In the genomic region with DNA sequence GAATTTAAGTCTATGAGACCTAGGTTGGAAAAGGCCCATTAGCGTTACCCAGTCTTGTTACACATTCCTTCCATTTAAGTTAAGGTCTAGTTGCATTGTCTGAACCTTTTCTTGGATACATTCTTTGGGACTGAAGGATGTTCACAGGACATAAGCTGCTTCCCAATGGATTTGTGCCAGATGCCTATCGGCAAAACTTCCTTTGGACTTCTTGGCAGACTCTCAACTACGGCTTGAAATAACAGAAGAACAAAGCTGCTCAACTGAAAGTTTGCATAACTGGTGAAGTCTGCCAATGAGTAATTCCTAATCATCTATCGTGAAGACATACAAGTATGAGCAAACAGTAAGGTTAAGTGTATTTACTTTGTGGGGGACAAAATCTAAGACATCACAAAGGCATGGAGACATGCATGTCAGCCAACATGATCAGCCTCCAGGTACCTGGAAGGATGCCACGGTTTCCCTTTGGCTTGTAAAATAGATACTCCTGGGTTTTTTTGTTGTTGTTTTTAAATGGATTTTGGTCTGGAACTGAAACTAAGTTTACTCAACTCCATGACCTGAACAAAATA, we compare ENCODE assay signal across 9 cellular contexts. TPM values are rescaled to one million over a fixed set of nuclear protein-coding genes. Genes with fewer than 3 reads are reported as not detected.
DNase-seq lines count a peak whose midpoint lies in the region; ATAC-seq and TF ChIP-seq lines count a peak whose summit lies in the region.
"Had no signal": no experiment of that assay in that cellular context is flagged by ENCODE, and none has a peak within 500 bp of the region (broad histone marks: within the 10 kb centered on the region; RNA-seq: fewer than 3 reads in every experiment).

No MANE protein-coding gene starts in this region.

- ATAC-seq in activated CD8-positive, alpha-beta T cell treated with anti-CD3 and anti-CD28 coated beads for 36 hours, result no peak
- ATAC-seq in stimulated activated effector memory CD8-positive, alpha-beta T cell treated with anti-CD3 and anti-CD28 coated beads, Interleukin-12 subunit alpha, Interleukin-12 subunit beta, amount 100 ng/mL, for 72 hours, result no peak
- no peak for ATAC-seq in GM21526 (IDR thresholded peaks at IDR 0.05; ENCODE audit: low FRiP score, unreplicated experiment)

- intact Hi-C loops in activated CD8-positive, alpha-beta T cell treated with anti-CD3 and anti-CD28 coated beads for 36 hours (cut with micrococcal nuclease), result no loop called here

- peak overlapping the region in 1 of 3 experiments; percentile 45 for H3K4me3 Mint-ChIP-seq in nephron
- H3K4me3 Mint-ChIP-seq in activated CD8-positive, alpha-beta T cell treated with anti-CD3 and anti-CD28 coated beads for 36 hours, result no peak overlapping the region
- no peak overlapping the region for H3K4me3 Mint-ChIP-seq in stimulated activated effector memory CD8-positive, alpha-beta T cell treated with anti-CD3 and anti-CD28 coated beads, Interleukin-12 subunit alpha, Interleukin-12 subunit beta, amount 100 ng/mL, for 72 hours
- no peak overlapping the region for H3K4me3 Mint-ChIP-seq in activated CD4-positive, alpha-beta T cell treated with anti-CD3 and anti-CD28 coated beads, Interleukin-2, amount 10 ng/mL, durations not matched to agents 7 days and 5 days

- in situ Hi-C loops in Caki2 (cut with HindIII; ENCODE audit: low pct_unique_long_range_greater_than_20kb, low sequenced_read_pairs), result no loop called here

- H3K9me3 Mint-ChIP-seq in nephron, result peaks cover 4% of the 10 kb centered on the region
- H3K9me3 Mint-ChIP-seq in activated CD8-positive, alpha-beta T cell treated with anti-CD3 and anti-CD28 coated beads for 36 hours, result no peaks in the 10 kb centered on the region
- H3K9me3 Mint-ChIP-seq in stimulated activated effector memory CD8-positive, alpha-beta T cell treated with anti-CD3 and anti-CD28 coated beads, Interleukin-12 subunit alpha, Interleukin-12 subunit beta, amount 100 ng/mL, for 72 hours, result no peaks in the 10 kb centered on the region
- H3K9me3 Mint-ChIP-seq in activated CD4-positive, alpha-beta T cell treated with anti-CD3 and anti-CD28 coated beads, Interleukin-2, amount 10 ng/mL, durations not matched to agents 7 days and 5 days, result no peaks in the 10 kb centered on the region

- peaks cover 31% of the 10 kb centered on the region for H3K4me1 Mint-ChIP-seq in nephron
- no peaks in the 10 kb centered on the region for H3K4me1 Mint-ChIP-seq in activated CD8-positive, alpha-beta T cell treated with anti-CD3 and anti-CD28 coated beads for 36 hours (ENCODE audit: low read depth)
- no peaks in the 10 kb centered on the region for H3K4me1 Mint-ChIP-seq in stimulated activated effector memory CD8-positive, alpha-beta T cell treated with anti-CD3 and anti-CD28 coated beads, Interleukin-12 subunit alpha, Interleukin-12 subunit beta, amount 100 ng/mL, for 72 hours
- no peaks in the 10 kb centered on the region for H3K4me1 Mint-ChIP-seq in activated CD4-positive, alpha-beta T cell treated with anti-CD3 and anti-CD28 coated beads, Interleukin-2, amount 10 ng/mL, durations not matched to agents 7 days and 5 days

- POLR2A ChIA-PET in activated CD8-positive, alpha-beta T cell treated with anti-CD3 and anti-CD28 coated beads for 36 hours (lab: Charles Lee), result no interaction called here
- POLR2A ChIA-PET in activated CD4-positive, alpha-beta T cell treated with anti-CD3 and anti-CD28 coated beads, Interleukin-2, amount 10 ng/mL, durations not matched to agents 7 days and 5 days (lab: Charles Lee), result no interaction called here

- no peak for TF ChIP-seq CTCF in nephron (IDR thresholded peaks at IDR 0.05; ENCODE audit: unreplicated experiment in 3 of 3)
- TF ChIP-seq CTCF in activated CD8-positive, alpha-beta T cell treated with anti-CD3 and anti-CD28 coated beads for 36 hours (IDR thresholded peaks at IDR 0.05), result no peak

- peak; percentile 97 for DNase-seq in Caki2 (ENCODE audit: low read depth)
- peak; percentile 62 for DNase-seq in NCI-H2029 treated with DMSO at 0.1 percent for 48 hours (lab: John Stamatoyannopoulos, UW)
- peak; percentile 87 for DNase-seq in dedifferentiated amniotic fluid mesenchymal stem cell (ENCODE audit: extremely low spot score)
- DNase-seq in activated CD8-positive, alpha-beta T cell treated with anti-CD3 and anti-CD28 coated beads for 36 hours, result no peak
- DNase-seq in stimulated activated effector memory CD8-positive, alpha-beta T cell treated with anti-CD3 and anti-CD28 coated beads, Interleukin-12 subunit alpha, Interleukin-12 subunit beta, amount 100 ng/mL, for 72 hours (ENCODE audit: low spot score in 2 of 2), result no peak
- DNase-seq in activated CD4-positive, alpha-beta T cell treated with anti-CD3 and anti-CD28 coated beads, Interleukin-2, amount 10 ng/mL, durations not matched to agents 7 days and 5 days, result no peak
- DNase-seq: stimulated activated CD4-positive, alpha-beta T cell treated with anti-CD3 and anti-CD28 coated beads, Interleukin-2, amount 100 ng/mL, for 24 hours had no signal

- CTCF ChIA-PET in activated CD8-positive, alpha-beta T cell treated with anti-CD3 and anti-CD28 coated beads for 36 hours (lab: Charles Lee), result no interaction called here
- CTCF ChIA-PET in activated CD4-positive, alpha-beta T cell treated with anti-CD3 and anti-CD28 coated beads, Interleukin-2, amount 10 ng/mL, durations not matched to agents 7 days and 5 days (lab: Charles Lee), result no interaction called here

- no peaks in the 10 kb centered on the region for H3K27me3 Mint-ChIP-seq in nephron (ENCODE audit: low read depth)
- H3K27me3 Mint-ChIP-seq in activated CD8-positive, alpha-beta T cell treated with anti-CD3 and anti-CD28 coated beads for 36 hours, result peaks cover 7% of the 10 kb centered on the region
- H3K27me3 Mint-ChIP-seq in activated CD4-positive, alpha-beta T cell treated with anti-CD3 and anti-CD28 coated beads, Interleukin-2, amount 10 ng/mL, durations not matched to agents 7 days and 5 days, result peaks cover 20% of the 10 kb centered on the region

- H3K36me3 Mint-ChIP-seq in nephron (ENCODE audit: low read depth), result peaks cover 83% of the 10 kb centered on the region
- no peaks in the 10 kb centered on the region for H3K36me3 Mint-ChIP-seq in activated CD8-positive, alpha-beta T cell treated with anti-CD3 and anti-CD28 coated beads for 36 hours (ENCODE audit: low read depth)
- no peaks in the 10 kb centered on the region for H3K36me3 Mint-ChIP-seq in stimulated activated effector memory CD8-positive, alpha-beta T cell treated with anti-CD3 and anti-CD28 coated beads, Interleukin-12 subunit alpha, Interleukin-12 subunit beta, amount 100 ng/mL, for 72 hours
- no peaks in the 10 kb centered on the region for H3K36me3 Mint-ChIP-seq in activated CD4-positive, alpha-beta T cell treated with anti-CD3 and anti-CD28 coated beads, Interleukin-2, amount 10 ng/mL, durations not matched to agents 7 days and 5 days (ENCODE audit: low read depth)

- peak overlapping the region; percentile 83 to 92 (median 92) for H3K27ac Mint-ChIP-seq in nephron
- no peak overlapping the region for H3K27ac Mint-ChIP-seq in activated CD8-positive, alpha-beta T cell treated with anti-CD3 and anti-CD28 coated beads for 36 hours
- no peak overlapping the region for H3K27ac Mint-ChIP-seq in stimulated activated effector memory CD8-positive, alpha-beta T cell treated with anti-CD3 and anti-CD28 coated beads, Interleukin-12 subunit alpha, Interleukin-12 subunit beta, amount 100 ng/mL, for 72 hours
- no peak overlapping the region for H3K27ac Mint-ChIP-seq in activated CD4-positive, alpha-beta T cell treated with anti-CD3 and anti-CD28 coated beads, Interleukin-2, amount 10 ng/mL, durations not matched to agents 7 days and 5 days

RNA-seq across cellular contexts. Expression of a gene that starts 35.4 kb away (rescaled TPM):
- total RNA-seq in Caki2 (2014; rRNA removed; shearing (Covaris generic); ENCODE audit: low replicate concordance), result 77.0 and 98.7 TPM in 2 replicates
- 100 to 1,000 TPM in 1 of 2 experiments, 10 to 100 TPM in 1; 99.1 to 101 TPM for total RNA-seq in activated CD8-positive, alpha-beta T cell treated with anti-CD3 and anti-CD28 coated beads for 36 hours
- 10 to 100 TPM; 41.1 to 47.3 TPM for total RNA-seq in activated CD4-positive, alpha-beta T cell treated with anti-CD3 and anti-CD28 coated beads, Interleukin-2, amount 10 ng/mL, durations not matched to agents 7 days and 5 days

Comparison
In these comparisons a context has a peak if more than half of its experiments do, and no peak if none do; other contexts are left out.
1. DNase-seq: peak in Caki2 (single experiment), NCI-H2029 treated with DMSO at 0.1 percent for 48 hours (single experiment) and dedifferentiated amniotic fluid mesenchymal stem cell (single experiment); none in activated CD8-positive, alpha-beta T cell treated with anti-CD3 and anti-CD28 coated beads for 36 hours (single experiment), stimulated activated effector memory CD8-positive, alpha-beta T cell treated with anti-CD3 and anti-CD28 coated beads, Interleukin-12 subunit alpha, Interleukin-12 subunit beta, amount 100 ng/mL, for 72 hours (0 of 2) and activated CD4-positive, alpha-beta T cell treated with anti-CD3 and anti-CD28 coated beads, Interleukin-2, amount 10 ng/mL, durations not matched to agents 7 days and 5 days (single experiment).
2. H3K27ac Mint-ChIP-seq: peak in nephron (3 of 3); none in activated CD8-positive, alpha-beta T cell treated with anti-CD3 and anti-CD28 coated beads for 36 hours (single experiment), stimulated activated effector memory CD8-positive, alpha-beta T cell treated with anti-CD3 and anti-CD28 coated beads, Interleukin-12 subunit alpha, Interleukin-12 subunit beta, amount 100 ng/mL, for 72 hours (single experiment) and activated CD4-positive, alpha-beta T cell treated with anti-CD3 and anti-CD28 coated beads, Interleukin-2, amount 10 ng/mL, durations not matched to agents 7 days and 5 days (single experiment).